20 cellular contexts compared by ENCODE assay signal in the genomic region with DNA sequence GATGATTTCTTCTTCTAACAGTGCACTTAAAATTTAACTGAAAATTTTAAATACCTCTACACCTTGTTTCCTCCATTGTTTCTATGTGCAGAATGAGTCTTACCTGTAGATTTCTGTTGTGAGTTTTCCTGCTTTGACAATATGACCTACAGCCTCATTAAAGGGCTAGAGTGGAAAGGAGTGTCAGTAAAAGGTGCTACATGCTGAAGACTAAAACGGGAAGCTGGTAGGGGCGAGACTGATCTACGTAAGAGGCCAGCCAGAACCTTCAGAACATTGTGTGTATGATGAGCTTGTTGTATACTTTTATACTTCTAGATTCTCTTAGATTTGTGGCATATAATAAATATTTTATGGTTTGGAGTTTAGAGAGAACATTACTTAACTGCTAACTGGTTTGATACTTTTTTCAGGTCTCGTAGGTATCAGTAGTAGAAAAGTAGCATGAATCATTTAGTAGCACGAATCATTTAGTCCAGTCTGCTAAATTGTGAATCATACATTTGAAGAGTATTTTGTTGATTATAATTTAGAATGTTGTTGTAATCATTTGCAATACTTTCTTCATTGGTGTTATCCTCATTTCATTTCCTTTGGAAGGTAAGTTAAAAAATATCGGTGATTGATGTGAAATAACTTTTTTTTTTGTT. TPM values are rescaled to one million over a fixed set of nuclear protein-coding genes. Genes with fewer than 3 reads are reported as not detected.
DNase-seq lines count a peak whose midpoint lies in the region; ATAC-seq and TF ChIP-seq lines count a peak whose summit lies in the region.
"Had no signal": no experiment of that assay in that cellular context is flagged by ENCODE, and none has a peak within 500 bp of the region (broad histone marks: within the 10 kb centered on the region; RNA-seq: fewer than 3 reads in every experiment).

No MANE protein-coding gene starts in this region.

- H3K27me3 ChIP-seq in foreskin keratinocyte: no peaks in the 10 kb centered on the region
- no peaks in the 10 kb centered on the region for H3K27me3 ChIP-seq in SK-N-SH (ENCODE audit: insufficient read depth)
- no peaks in the 10 kb centered on the region for H3K27me3 ChIP-seq in testis

- peaks cover 15% of the 10 kb centered on the region for H3K4me1 ChIP-seq in foreskin keratinocyte
- H3K4me1 ChIP-seq in SK-N-SH (ENCODE audit: control insufficient read depth in 1 of 2, insufficient read depth in 2 of 2, low read depth in 1 of 2, low read length in 1 of 2): peaks cover 0 to 2% of the 10 kb centered on the region in 2 experiments; a peak in 1 of 4 replicates
- H3K4me1 ChIP-seq in testis: no peaks in the 10 kb centered on the region
- H3K4me1 ChIP-seq: parathyroid adenoma had no signal

- TF ChIP-seq POLR2A in testis (IDR thresholded peaks at IDR 0.05): no peak

- H3K27me3 Mint-ChIP-seq in activated T-helper 17 cell treated with anti-CD3 and anti-CD28 coated beads, Interleukin-2, amount 50 U/mL, for 72 hours: no peaks in the 10 kb centered on the region
- H3K27me3 Mint-ChIP-seq: CD4-positive, CD25-positive, alpha-beta regulatory T cell; naive thymus-derived CD8-positive, alpha-beta T cell had no signal

- peak; percentile 30 for DNase-seq in A172 (ENCODE audit: low spot score)
- peak; percentile 46 for DNase-seq in HCEC 1CT
- peak; percentile 16 to 49 for DNase-seq in foreskin keratinocyte
- no peak for DNase-seq in SK-N-SH
- DNase-seq in testis: no peak
- DNase-seq in stimulated activated CD4-positive, alpha-beta T cell treated with anti-CD3 and anti-CD28 coated beads, Interleukin-15, amount 100 ng/mL, for 24 hours: no peak
- DNase-seq: CD4-positive, CD25-positive, alpha-beta regulatory T cell; GDM1; KG1; mesendoderm; naive thymus-derived CD8-positive, alpha-beta T cell; NCI-H187; NCI-H82 had no signal

- peaks cover 40% of the 10 kb centered on the region for H3K4me1 Mint-ChIP-seq in activated T-helper 17 cell treated with anti-CD3 and anti-CD28 coated beads, Interleukin-2, amount 50 U/mL, for 72 hours

- POLR2A ChIA-PET in SK-N-SH (lab: Yijun Ruan, JAX): no interaction called here

- H3K79me2 ChIP-seq in SK-N-SH (ENCODE audit: insufficient read depth): no peaks in the 10 kb centered on the region
- H3K79me2 ChIP-seq: parathyroid adenoma had no signal

- TF ChIP-seq EP300 in SK-N-SH (IDR thresholded peaks at IDR 0.05; ENCODE audit: borderline replicate concordance in 1 of 2, low read depth in 1 of 2, low read length in 1 of 2): no peak

- peak; percentile 84 for ATAC-seq in activated T-helper 17 cell treated with anti-CD3 and anti-CD28 coated beads, Interleukin-2, amount 50 U/mL, for 72 hours (replicated peaks)
- ATAC-seq in foreskin keratinocyte: peak; percentile 94
- ATAC-seq: naive thymus-derived CD8-positive, alpha-beta T cell; Panc1; sciatic nerve; WTC11 had no signal

- no peak overlapping the region for H3K9ac ChIP-seq in SK-N-SH
- H3K9ac ChIP-seq: parathyroid adenoma had no signal

- H3K4me3 Mint-ChIP-seq in activated T-helper 17 cell treated with anti-CD3 and anti-CD28 coated beads, Interleukin-2, amount 50 U/mL, for 72 hours: peak overlapping the region; percentile 44
- H3K4me3 Mint-ChIP-seq: CD4-positive, CD25-positive, alpha-beta regulatory T cell; naive thymus-derived CD8-positive, alpha-beta T cell; WTC11 had no signal

- peaks cover 100% of the 10 kb centered on the region for H3K36me3 Mint-ChIP-seq in activated T-helper 17 cell treated with anti-CD3 and anti-CD28 coated beads, Interleukin-2, amount 50 U/mL, for 72 hours (ENCODE audit: low read depth)

- WGBS in SK-N-SH (ENCODE audit: low lambda C conversion rate): 89% methylated on average over 6 of the region's 6 CpGs
- 71 to 80% methylated on average over 6 of the region's 6 CpGs for WGBS in testis, 2 donors

- H3K9me3 ChIP-seq in SK-N-SH: no peaks in the 10 kb centered on the region
- H3K9me3 ChIP-seq in testis: no peaks in the 10 kb centered on the region
- H3K9me3 ChIP-seq: thoracic aorta had no signal

- H3K27ac ChIP-seq in foreskin keratinocyte (peak overlapping the region; percentile 54), SK-N-SH (ENCODE audit: low read depth in 2 of 2, low read length in 1 of 2) (no peak overlapping the region), testis (no peak overlapping the region)
- H3K27ac ChIP-seq: coronary artery, parathyroid adenoma, thoracic aorta had no signal

- CTCF ChIA-PET in SK-N-SH (lab: Yijun Ruan, JAX): interaction anchor here (1.1 to 1.4 kb wide), 3 partner anchors 12 to 70 kb away, joined by 3 to 4 read pairs (median 4); no protein-coding TSS in a partner anchor

- peaks cover 19 to 60% of the 10 kb centered on the region in 2 experiments for H3K36me3 ChIP-seq in SK-N-SH (replicated peaks in 1 of 2; ENCODE audit: control insufficient read depth in 1 of 2, insufficient read depth in 2 of 2, low read length in 1 of 2)
- H3K36me3 ChIP-seq in testis (ENCODE audit: low read depth, missing control alignments): no peaks in the 10 kb centered on the region

- H3K27ac Mint-ChIP-seq in activated T-helper 17 cell treated with anti-CD3 and anti-CD28 coated beads, Interleukin-2, amount 50 U/mL, for 72 hours: peak overlapping the region; percentile 43
- H3K27ac Mint-ChIP-seq: CD4-positive, CD25-positive, alpha-beta regulatory T cell; naive thymus-derived CD8-positive, alpha-beta T cell; WTC11 had no signal

- H2AFZ ChIP-seq in SK-N-SH (ENCODE audit: low read depth): no peak overlapping the region
- H2AFZ ChIP-seq: parathyroid adenoma had no signal

- no peak overlapping the region for H3K4me3 ChIP-seq in SK-N-SH (ENCODE audit: low read depth in 2 of 2, low read length in 1 of 2)
- no peak overlapping the region for H3K4me3 ChIP-seq in testis
- H3K4me3 ChIP-seq: coronary artery, thoracic aorta had no signal

- no peaks in the 10 kb centered on the region for H3F3A ChIP-seq in SK-N-SH (replicated peaks; ENCODE audit: insufficient read depth)

- H3K9me3 Mint-ChIP-seq in activated T-helper 17 cell treated with anti-CD3 and anti-CD28 coated beads, Interleukin-2, amount 50 U/mL, for 72 hours: no peaks in the 10 kb centered on the region
- H3K9me3 Mint-ChIP-seq: naive thymus-derived CD8-positive, alpha-beta T cell; WTC11 had no signal

- intact Hi-C loops in testis (cut with DNase I; ENCODE audit: low total_unique reads): no loop called here

- no peaks in the 10 kb centered on the region for H4K20me1 ChIP-seq in SK-N-SH (ENCODE audit: insufficient read depth)

- no peak for TF ChIP-seq CTCF in foreskin keratinocyte (conservative IDR thresholded peaks at IDR 0.05)
- TF ChIP-seq CTCF in SK-N-SH (IDR thresholded peaks at IDR 0.05): no peak
- no peak for TF ChIP-seq CTCF in testis (IDR thresholded peaks at IDR 0.05)

- no peaks in the 10 kb centered on the region for H3K9me2 ChIP-seq in SK-N-SH

- H3K4me2 ChIP-seq in SK-N-SH: no peak overlapping the region

- TF ChIP-seq RAD21 in SK-N-SH (IDR thresholded peaks at IDR 0.05; ENCODE audit: low read length): no peak

TF ChIP-seq in SK-N-SH, 30 proteins besides CTCF, POLR2A, EP300 and RAD21:
- TF ChIP-seq SIN3A (IDR thresholded peaks at IDR 0.05; ENCODE audit: borderline replicate concordance, low read depth, low read length) (no peak), SMC3 (IDR thresholded peaks at IDR 0.05; ENCODE audit: low read depth, low read length) (no peak), YY1 (IDR thresholded peaks at IDR 0.05; ENCODE audit: low read depth) (no peak), EZH2phosphoT487 (IDR thresholded peaks at IDR 0.05; ENCODE audit: borderline replicate concordance, low read depth) (no peak), NFIC (IDR thresholded peaks at IDR 0.05; ENCODE audit: borderline replicate concordance) (no peak), GABPA (IDR thresholded peaks at IDR 0.05; ENCODE audit: low read depth) (no peak)
- TF ChIP-seq, protein P1, sequence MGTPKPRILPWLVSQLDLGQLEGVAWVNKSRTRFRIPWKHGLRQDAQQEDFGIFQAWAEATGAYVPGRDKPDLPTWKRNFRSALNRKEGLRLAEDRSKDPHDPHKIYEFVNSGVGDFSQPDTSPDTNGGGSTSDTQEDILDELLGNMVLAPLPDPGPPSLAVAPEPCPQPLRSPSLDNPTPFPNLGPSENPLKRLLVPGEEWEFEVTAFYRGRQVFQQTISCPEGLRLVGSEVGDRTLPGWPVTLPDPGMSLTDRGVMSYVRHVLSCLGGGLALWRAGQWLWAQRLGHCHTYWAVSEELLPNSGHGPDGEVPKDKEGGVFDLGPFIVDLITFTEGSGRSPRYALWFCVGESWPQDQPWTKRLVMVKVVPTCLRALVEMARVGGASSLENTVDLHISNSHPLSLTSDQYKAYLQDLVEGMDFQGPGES (IDR thresholded peaks at IDR 0.05; ENCODE audit: low read depth, low read length): no peak

RNA-seq across cellular contexts. Expression of a gene that starts 14.3 kb away (rescaled TPM):
- 9.3 and 11.8 TPM in 2 replicates for total RNA-seq in A172 (2014; rRNA removed; shearing (Covaris generic))
- 100 to 1,000 TPM in 1 of 2 donors, 10 to 100 TPM in 1; 75.4 to 309 TPM for total RNA-seq in activated T-helper 17 cell treated with anti-CD3 and anti-CD28 coated beads, Interleukin-2, amount 50 U/mL, for 72 hours
- total RNA-seq in foreskin keratinocyte (16.4 and 19.2 TPM in 2 replicates), testis (10 to 100 TPM; 13.9 to 18.7 TPM)
- polyA plus RNA-seq in foreskin keratinocyte (14.1 and 14.9 TPM in 2 replicates), SK-N-SH (2012; rRNA removed) (8.7 and 15.0 TPM in 2 replicates), testis (ENCODE audit: insufficient read depth, low read depth, low replicate concordance) (16.6 TPM)
- 15.7 and 18.1 TPM in 2 replicates for polyA plus RNA-seq in SK-N-SH (2012; cell fraction: cytosol; rRNA removed)
- 5.5 and 11.7 TPM in 2 replicates for polyA plus RNA-seq in SK-N-SH (2012; cell fraction: nucleus; rRNA removed)

Comparison
In these comparisons a context has a peak if more than half of its experiments do, and no peak if none do; other contexts are left out.
1. DNase-seq: peak in A172 (single experiment), HCEC 1CT (single experiment) and foreskin keratinocyte (2 of 2); none in SK-N-SH (single experiment), testis (single experiment) and stimulated activated CD4-positive, alpha-beta T cell treated with anti-CD3 and anti-CD28 coated beads, Interleukin-15, amount 100 ng/mL, for 24 hours (single experiment).